In genomic region chr14:51219473-51220448, GRCh38 we compare ENCODE assay signal across 8 cellular contexts. TPM values are rescaled to one million over a fixed set of nuclear protein-coding genes. Genes with fewer than 3 reads are reported as not detected.
DNase-seq lines count a peak whose midpoint lies in the region; ATAC-seq, FAIRE-seq and TF ChIP-seq lines count a peak whose summit lies in the region.

No MANE protein-coding gene starts in this region.

- no peaks in the 10 kb centered on the region for H3K36me3 ChIP-seq in OCI-LY7 (ENCODE audit: insufficient read depth, low read length)

- POLR2A ChIA-PET in AG04449 (lab: Yijun Ruan, JAX) (no interaction called here), OCI-LY7 (lab: Charles Lee) (interaction anchor here (0.6 to 1.2 kb wide), 4 partner anchors 10 to 705 kb away, joined by 3 to 8 read pairs (median 3); no protein-coding TSS in a partner anchor)

- H3K4me2 ChIP-seq in OCI-LY7 (ENCODE audit: low read length), result no peak overlapping the region

- no peaks in the 10 kb centered on the region for H4K20me1 ChIP-seq in OCI-LY7 (ENCODE audit: insufficient read depth, low read length)

- no peak for DNase-seq in AG04449 (ENCODE audit: low read depth, low spot score)
- DNase-seq in GM19239 (ENCODE audit: insufficient read length, low spot score), result no peak
- peak; percentile 30 for DNase-seq in OCI-LY7 (ENCODE audit: low spot score)
- peak; percentile 72 for DNase-seq in fibroblast of peridontal ligament (ENCODE audit: extremely low read depth)
- DNase-seq in superior temporal gyrus (ENCODE audit: extremely low spot score), result peak; percentile 87
- DNase-seq in stimulated activated naive CD4-positive, alpha-beta T cell treated with Interleukin-2 at 50 U/mL for 16 hours (lab: John Stamatoyannopoulos, UW), result no peak
- DNase-seq in SKM-1 (lab: John Stamatoyannopoulos, UW; ENCODE audit: unreplicated experiment), result no peak

- ATAC-seq in HG03025 (IDR thresholded peaks at IDR 0.05; ENCODE audit: low FRiP score, unreplicated experiment), result no peak

- H3K27ac ChIP-seq in OCI-LY7 (ENCODE audit: low read depth, low read length, poor library complexity, severe bottlenecking), result no peak overlapping the region

- H3K9me2 ChIP-seq in OCI-LY7 (ENCODE audit: insufficient read depth, low read length), result no peaks in the 10 kb centered on the region

- no peak overlapping the region for H3K4me3 ChIP-seq in AG04449 (ENCODE audit: low read depth, low read length)
- H3K4me3 ChIP-seq in OCI-LY7 (ENCODE audit: low read depth, low read length, poor library complexity, severe bottlenecking), result no peak overlapping the region

- no TSS peak for BruUV-seq in OCI-LY7 (replicated peaks; lab: Mats Ljungman, UMichigan)

- H3K9me3 ChIP-seq in OCI-LY7 (ENCODE audit: low read length), result no peaks in the 10 kb centered on the region

- peak; percentile 31 for TF ChIP-seq CTCF in AG04449 (IDR thresholded peaks at IDR 0.05; ENCODE audit: insufficient read depth, low read length, missing control alignments)
- TF ChIP-seq CTCF in OCI-LY7 (conservative IDR thresholded peaks at IDR 0.05; ENCODE audit: low read length), result peak; percentile 85

- no peaks in the 10 kb centered on the region for H3K79me2 ChIP-seq in OCI-LY7 (ENCODE audit: insufficient read depth, low read depth, low read length)

- intact Hi-C loops in OCI-LY7 (cut with micrococcal nuclease; ENCODE audit: unreplicated experiment), result loop anchor here (1.0 to 10.0 kb wide), 2 partner anchors 264 to 615 kb away; no protein-coding TSS in a partner anchor

- H3K4me1 ChIP-seq in OCI-LY7 (ENCODE audit: insufficient read depth, low read length, poor library complexity, severe bottlenecking), result no peaks in the 10 kb centered on the region

- peak; percentile 68 for FAIRE-seq in GM19239 (lab: Jason Lieb, UNC)

- no peak overlapping the region for H2AFZ ChIP-seq in OCI-LY7 (ENCODE audit: low read length)

- CTCF ChIA-PET in AG04449 (lab: Yijun Ruan, JAX), result interaction anchor here (0.7 to 3.5 kb wide), 17 partner anchors 8 to 561 kb away, joined by 3 to 33 read pairs (median 5); partner anchors contain the start of gene TMX1
- CTCF ChIA-PET in OCI-LY7 (lab: Charles Lee; ENCODE audit: unreplicated experiment), result interaction anchor here (1.0 kb wide), 1 partner anchor 58 kb away, joined by 3 read pairs; no protein-coding TSS in a partner anchor

RNA-seq across cellular contexts. Expression of gene TMX1, which starts 20.3 kb away (rescaled TPM):
- 33.6 and 34.3 TPM in 2 replicates for total RNA-seq in OCI-LY7 (2014; rRNA removed; shearing (Covaris generic))
- 49.8 and 59.0 TPM in 2 replicates for total RNA-seq in OCI-LY7 (2022)

Comparison
In these comparisons a context has a peak if more than half of its experiments do, and no peak if none do; other contexts are left out.
1. DNase-seq: peak in OCI-LY7 (single experiment), fibroblast of peridontal ligament (single experiment) and superior temporal gyrus (single experiment); none in AG04449 (single experiment), GM19239 (single experiment), stimulated activated naive CD4-positive, alpha-beta T cell treated with Interleukin-2 at 50 U/mL for 16 hours (single experiment) and SKM-1 (single experiment).